1 cellular context compared by ENCODE assay signal in the genomic region with DNA sequence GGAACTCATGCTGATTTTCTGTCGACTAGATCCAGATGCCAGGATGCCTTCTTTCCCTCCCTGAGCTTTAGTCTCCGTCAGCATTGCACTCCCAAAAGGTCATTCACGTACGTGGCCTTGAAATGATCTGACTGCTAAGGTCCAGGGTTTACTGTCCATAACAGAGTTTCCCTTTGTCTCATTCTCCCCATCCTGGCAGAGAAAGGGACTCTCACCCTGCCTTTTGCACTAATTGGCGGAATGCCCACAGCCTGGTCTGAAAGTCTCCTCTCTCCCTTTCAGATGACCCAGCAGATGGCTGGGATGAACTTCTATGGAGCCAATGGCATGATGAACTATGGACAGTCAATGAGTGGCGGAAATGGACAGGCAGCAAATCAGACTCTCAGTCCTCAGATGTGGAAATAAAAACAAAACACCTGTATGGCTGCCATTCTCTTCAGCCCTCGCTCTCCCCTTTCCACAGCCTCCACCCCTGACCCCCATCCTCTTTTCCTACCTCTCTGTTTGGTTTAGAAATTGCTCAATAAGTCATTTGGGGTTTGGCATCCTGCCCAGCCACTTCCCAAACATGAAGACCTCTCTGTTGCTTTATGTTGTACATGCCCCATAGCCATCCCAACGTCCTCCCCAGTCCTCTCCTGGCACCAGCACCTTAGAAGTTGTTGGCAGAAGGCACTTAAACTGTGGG.
A peak's percentile ranks its signal among the peaks of the same experiment; 100 is the strongest.
TF ChIP-seq lines count a peak whose summit lies in the region.

No MANE protein-coding gene starts in this region.

TF ChIP-seq in HepG2, 621 proteins besides CTCF, POLR2A, EP300 and RAD21 (continued from another document and continues in another):
- TF ChIP-seq, protein P1, sequence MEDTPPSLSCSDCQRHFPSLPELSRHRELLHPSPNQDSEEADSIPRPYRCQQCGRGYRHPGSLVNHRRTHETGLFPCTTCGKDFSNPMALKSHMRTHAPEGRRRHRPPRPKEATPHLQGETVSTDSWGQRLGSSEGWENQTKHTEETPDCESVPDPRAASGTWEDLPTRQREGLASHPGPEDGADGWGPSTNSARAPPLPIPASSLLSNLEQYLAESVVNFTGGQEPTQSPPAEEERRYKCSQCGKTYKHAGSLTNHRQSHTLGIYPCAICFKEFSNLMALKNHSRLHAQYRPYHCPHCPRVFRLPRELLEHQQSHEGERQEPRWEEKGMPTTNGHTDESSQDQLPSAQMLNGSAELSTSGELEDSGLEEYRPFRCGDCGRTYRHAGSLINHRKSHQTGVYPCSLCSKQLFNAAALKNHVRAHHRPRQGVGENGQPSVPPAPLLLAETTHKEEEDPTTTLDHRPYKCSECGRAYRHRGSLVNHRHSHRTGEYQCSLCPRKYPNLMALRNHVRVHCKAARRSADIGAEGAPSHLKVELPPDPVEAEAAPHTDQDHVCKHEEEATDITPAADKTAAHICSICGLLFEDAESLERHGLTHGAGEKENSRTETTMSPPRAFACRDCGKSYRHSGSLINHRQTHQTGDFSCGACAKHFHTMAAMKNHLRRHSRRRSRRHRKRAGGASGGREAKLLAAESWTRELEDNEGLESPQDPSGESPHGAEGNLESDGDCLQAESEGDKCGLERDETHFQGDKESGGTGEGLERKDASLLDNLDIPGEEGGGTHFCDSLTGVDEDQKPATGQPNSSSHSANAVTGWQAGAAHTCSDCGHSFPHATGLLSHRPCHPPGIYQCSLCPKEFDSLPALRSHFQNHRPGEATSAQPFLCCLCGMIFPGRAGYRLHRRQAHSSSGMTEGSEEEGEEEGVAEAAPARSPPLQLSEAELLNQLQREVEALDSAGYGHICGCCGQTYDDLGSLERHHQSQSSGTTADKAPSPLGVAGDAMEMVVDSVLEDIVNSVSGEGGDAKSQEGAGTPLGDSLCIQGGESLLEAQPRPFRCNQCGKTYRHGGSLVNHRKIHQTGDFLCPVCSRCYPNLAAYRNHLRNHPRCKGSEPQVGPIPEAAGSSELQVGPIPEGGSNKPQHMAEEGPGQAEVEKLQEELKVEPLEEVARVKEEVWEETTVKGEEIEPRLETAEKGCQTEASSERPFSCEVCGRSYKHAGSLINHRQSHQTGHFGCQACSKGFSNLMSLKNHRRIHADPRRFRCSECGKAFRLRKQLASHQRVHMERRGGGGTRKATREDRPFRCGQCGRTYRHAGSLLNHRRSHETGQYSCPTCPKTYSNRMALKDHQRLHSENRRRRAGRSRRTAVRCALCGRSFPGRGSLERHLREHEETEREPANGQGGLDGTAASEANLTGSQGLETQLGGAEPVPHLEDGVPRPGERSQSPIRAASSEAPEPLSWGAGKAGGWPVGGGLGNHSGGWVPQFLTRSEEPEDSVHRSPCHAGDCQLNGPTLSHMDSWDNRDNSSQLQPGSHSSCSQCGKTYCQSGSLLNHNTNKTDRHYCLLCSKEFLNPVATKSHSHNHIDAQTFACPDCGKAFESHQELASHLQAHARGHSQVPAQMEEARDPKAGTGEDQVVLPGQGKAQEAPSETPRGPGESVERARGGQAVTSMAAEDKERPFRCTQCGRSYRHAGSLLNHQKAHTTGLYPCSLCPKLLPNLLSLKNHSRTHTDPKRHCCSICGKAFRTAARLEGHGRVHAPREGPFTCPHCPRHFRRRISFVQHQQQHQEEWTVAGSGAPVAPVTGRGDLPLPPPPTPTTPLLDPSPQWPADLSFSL (CRISPR knock-in tag; IDR thresholded peaks at IDR 0.05), result no peak
- TF ChIP-seq AHDC1 (CRISPR knock-in tag; IDR thresholded peaks at IDR 0.05; ENCODE audit: borderline replicate concordance) (peak; percentile 79; the same call in 1 of the 2 replicates), POLR2G (IDR thresholded peaks at IDR 0.05; ENCODE audit: low read depth, low read length) (peak; percentile 66), ZNF207 (IDR thresholded peaks at IDR 0.05; ENCODE audit: borderline replicate concordance) (no peak), MED8 (CRISPR knock-in tag; IDR thresholded peaks at IDR 0.05; ENCODE audit: insufficient replicate concordance) (no peak), ZNF768 (CRISPR knock-in tag; IDR thresholded peaks at IDR 0.05) (peak; percentile 29; the same call in 1 of the 2 replicates), ONECUT2 (CRISPR knock-in tag; IDR thresholded peaks at IDR 0.05) (peak; percentile 47), BCL3 (CRISPR knock-in tag; IDR thresholded peaks at IDR 0.05) (no peak), NCOA1 (CRISPR knock-in tag; IDR thresholded peaks at IDR 0.05) (peak; percentile 87; the same call in 1 of the 2 replicates), ZNF775 (CRISPR knock-in tag; IDR thresholded peaks at IDR 0.05; ENCODE audit: borderline replicate concordance) (no peak), ZNF468 (CRISPR knock-in tag; IDR thresholded peaks at IDR 0.05) (no peak), ZNF264 (CRISPR knock-in tag; IDR thresholded peaks at IDR 0.05) (0 out of 2 replicates have a peak, but pooled peaks have one; percentile 11), AHR (CRISPR knock-in tag; IDR thresholded peaks at IDR 0.05) (no peak), POLR2AphosphoS2 (IDR thresholded peaks at IDR 0.05; ENCODE audit: low read depth, low read length) (no peak), ZSCAN12 (CRISPR knock-in tag; IDR thresholded peaks at IDR 0.05) (no peak), DNMT1 (CRISPR knock-in tag; IDR thresholded peaks at IDR 0.05) (no peak), ZKSCAN8 (CRISPR knock-in tag; IDR thresholded peaks at IDR 0.05; ENCODE audit: borderline replicate concordance) (0 out of 2 replicates have a peak, but pooled peaks have one; percentile 21), ATF7 (IDR thresholded peaks at IDR 0.05) (no peak), ATF7 (CRISPR knock-in tag; IDR thresholded peaks at IDR 0.05) (no peak), HOXA5 (CRISPR knock-in tag; IDR thresholded peaks at IDR 0.05) (0 out of 2 replicates have a peak, but pooled peaks have one; percentile 53), HHEX (CRISPR knock-in tag; IDR thresholded peaks at IDR 0.05) (no peak; the same call in 1 of the 2 replicates), SMARCE1 (IDR thresholded peaks at IDR 0.05; ENCODE audit: borderline replicate concordance) (no peak), MXD4 (CRISPR knock-in tag; IDR thresholded peaks at IDR 0.05) (peak; percentile 77; the same call in 1 of the 2 replicates), RBFOX2 (IDR thresholded peaks at IDR 0.05; ENCODE audit: low read depth, low read length) (no peak), CBX2 (IDR thresholded peaks at IDR 0.05; ENCODE audit: low read depth, low read length) (no peak), CBX2 (CRISPR knock-in tag; IDR thresholded peaks at IDR 0.05; ENCODE audit: low read depth) (no peak), SMAD3 (CRISPR knock-in tag; IDR thresholded peaks at IDR 0.05) (no peak), ZNF510 (CRISPR knock-in tag; IDR thresholded peaks at IDR 0.05; ENCODE audit: low read depth) (no peak), ZFP36L2 (CRISPR knock-in tag; IDR thresholded peaks at IDR 0.05) (no peak), TCF7 (IDR thresholded peaks at IDR 0.05; ENCODE audit: low read depth) (peak; percentile 57; the same call in 1 of the 2 replicates), NFATC3 (CRISPR knock-in tag; IDR thresholded peaks at IDR 0.05) (no peak), NR2F2 (IDR thresholded peaks at IDR 0.05; ENCODE audit: borderline replicate concordance, low read depth) (peak; percentile 74; the same call in 1 of the 2 replicates), GFI1 (CRISPR knock-in tag; IDR thresholded peaks at IDR 0.05; ENCODE audit: borderline replicate concordance) (peak; percentile 70; the same call in 1 of the 2 replicates), MED13 (CRISPR knock-in tag; IDR thresholded peaks at IDR 0.05) (no peak), FOXK2 (IDR thresholded peaks at IDR 0.05) (peak; percentile 65; the same call in 1 of the 2 replicates), ARNT (IDR thresholded peaks at IDR 0.05) (no peak), ZNF33B (CRISPR knock-in tag; IDR thresholded peaks at IDR 0.05) (no peak)
- TF ChIP-seq, protein P2, sequence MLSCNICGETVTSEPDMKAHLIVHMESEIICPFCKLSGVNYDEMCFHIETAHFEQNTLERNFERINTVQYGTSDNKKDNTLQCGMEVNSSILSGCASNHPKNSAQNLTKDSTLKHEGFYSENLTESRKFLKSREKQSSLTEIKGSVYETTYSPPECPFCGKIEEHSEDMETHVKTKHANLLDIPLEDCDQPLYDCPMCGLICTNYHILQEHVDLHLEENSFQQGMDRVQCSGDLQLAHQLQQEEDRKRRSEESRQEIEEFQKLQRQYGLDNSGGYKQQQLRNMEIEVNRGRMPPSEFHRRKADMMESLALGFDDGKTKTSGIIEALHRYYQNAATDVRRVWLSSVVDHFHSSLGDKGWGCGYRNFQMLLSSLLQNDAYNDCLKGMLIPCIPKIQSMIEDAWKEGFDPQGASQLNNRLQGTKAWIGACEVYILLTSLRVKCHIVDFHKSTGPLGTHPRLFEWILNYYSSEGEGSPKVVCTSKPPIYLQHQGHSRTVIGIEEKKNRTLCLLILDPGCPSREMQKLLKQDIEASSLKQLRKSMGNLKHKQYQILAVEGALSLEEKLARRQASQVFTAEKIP (CRISPR knock-in tag; IDR thresholded peaks at IDR 0.05; ENCODE audit: borderline replicate concordance), result no peak
- TF ChIP-seq, protein P3, sequence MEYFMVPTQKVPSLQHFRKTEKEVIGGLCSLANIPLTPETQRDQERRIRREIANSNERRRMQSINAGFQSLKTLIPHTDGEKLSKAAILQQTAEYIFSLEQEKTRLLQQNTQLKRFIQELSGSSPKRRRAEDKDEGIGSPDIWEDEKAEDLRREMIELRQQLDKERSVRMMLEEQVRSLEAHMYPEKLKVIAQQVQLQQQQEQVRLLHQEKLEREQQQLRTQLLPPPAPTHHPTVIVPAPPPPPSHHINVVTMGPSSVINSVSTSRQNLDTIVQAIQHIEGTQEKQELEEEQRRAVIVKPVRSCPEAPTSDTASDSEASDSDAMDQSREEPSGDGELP (IDR thresholded peaks at IDR 0.05; ENCODE audit: borderline replicate concordance, low read depth), result peak; percentile 88
- TF ChIP-seq, protein P4, sequence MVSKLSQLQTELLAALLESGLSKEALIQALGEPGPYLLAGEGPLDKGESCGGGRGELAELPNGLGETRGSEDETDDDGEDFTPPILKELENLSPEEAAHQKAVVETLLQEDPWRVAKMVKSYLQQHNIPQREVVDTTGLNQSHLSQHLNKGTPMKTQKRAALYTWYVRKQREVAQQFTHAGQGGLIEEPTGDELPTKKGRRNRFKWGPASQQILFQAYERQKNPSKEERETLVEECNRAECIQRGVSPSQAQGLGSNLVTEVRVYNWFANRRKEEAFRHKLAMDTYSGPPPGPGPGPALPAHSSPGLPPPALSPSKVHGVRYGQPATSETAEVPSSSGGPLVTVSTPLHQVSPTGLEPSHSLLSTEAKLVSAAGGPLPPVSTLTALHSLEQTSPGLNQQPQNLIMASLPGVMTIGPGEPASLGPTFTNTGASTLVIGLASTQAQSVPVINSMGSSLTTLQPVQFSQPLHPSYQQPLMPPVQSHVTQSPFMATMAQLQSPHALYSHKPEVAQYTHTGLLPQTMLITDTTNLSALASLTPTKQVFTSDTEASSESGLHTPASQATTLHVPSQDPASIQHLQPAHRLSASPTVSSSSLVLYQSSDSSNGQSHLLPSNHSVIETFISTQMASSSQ (IDR thresholded peaks at IDR 0.05; ENCODE audit: low read depth), result peak; percentile 64
- TF ChIP-seq, protein P4 (CRISPR knock-in tag; IDR thresholded peaks at IDR 0.05; ENCODE audit: borderline replicate concordance), result peak; percentile 78; the same call in 1 of the 2 replicates
